Comparison of ENCODE assay signal across 8 cellular contexts in genomic region chr14:39107624-39108023, GRCh38. TPM values are rescaled to one million over a fixed set of nuclear protein-coding genes. Genes with fewer than 3 reads are reported as not detected.
DNase-seq lines count a peak whose midpoint lies in the region; FAIRE-seq and TF ChIP-seq lines count a peak whose summit lies in the region.

No MANE protein-coding gene starts in this region.

- no peak overlapping the region for H3K4me3 Mint-ChIP-seq in T-helper 2 cell treated with Interferon-gamma antibody and Interleukin-4, amounts not matched to agents 5 μg/mL and 100 μg/mL, for 36 hours

- no peaks in the 10 kb centered on the region for H3K36me3 Mint-ChIP-seq in T-helper 2 cell treated with Interferon-gamma antibody and Interleukin-4, amounts not matched to agents 5 μg/mL and 100 μg/mL, for 36 hours (ENCODE audit: low read depth)

- H3K27me3 Mint-ChIP-seq in T-helper 2 cell treated with Interferon-gamma antibody and Interleukin-4, amounts not matched to agents 5 μg/mL and 100 μg/mL, for 36 hours (ENCODE audit: low read depth): no peaks in the 10 kb centered on the region

- H3K9me3 Mint-ChIP-seq in T-helper 2 cell treated with Interferon-gamma antibody and Interleukin-4, amounts not matched to agents 5 μg/mL and 100 μg/mL, for 36 hours: no peaks in the 10 kb centered on the region

- TF ChIP-seq CTCF in astrocyte of the spinal cord (IDR thresholded peaks at IDR 0.05; ENCODE audit: low read depth, low read length): peak; percentile 42

- peak; percentile 39 for FAIRE-seq in GM19239 (lab: Jason Lieb, UNC)

- in situ Hi-C loops in astrocyte of the spinal cord (cut with HindIII; ENCODE audit: low sequenced_read_pairs): no loop called here

- no peak overlapping the region for H3K4me3 ChIP-seq in astrocyte of the spinal cord (ENCODE audit: low read depth, low read length)

- no peak overlapping the region for H3K27ac Mint-ChIP-seq in T-helper 2 cell treated with Interferon-gamma antibody and Interleukin-4, amounts not matched to agents 5 μg/mL and 100 μg/mL, for 36 hours

- peaks cover 22% of the 10 kb centered on the region for H3K4me1 Mint-ChIP-seq in T-helper 2 cell treated with Interferon-gamma antibody and Interleukin-4, amounts not matched to agents 5 μg/mL and 100 μg/mL, for 36 hours (ENCODE audit: low read depth)

- DNase-seq in CD1c-positive myeloid dendritic cell (ENCODE audit: extremely low spot score): peak; percentile 20
- DNase-seq in GM19239 (ENCODE audit: insufficient read length, low spot score): no peak
- peak; percentile 38 for DNase-seq in NCI-H146 (lab: John Stamatoyannopoulos, UW)
- peak; percentile 52 for DNase-seq in astrocyte of the spinal cord (ENCODE audit: low read depth, low spot score)
- peak; percentile 51 to 67 for DNase-seq in lung microvascular endothelial cell (ENCODE audit: low read depth in 2 of 2)
- no peak for DNase-seq in T-helper 2 cell treated with Interferon-gamma antibody and Interleukin-4, amounts not matched to agents 5 μg/mL and 100 μg/mL, for 36 hours (ENCODE audit: low spot score)
- no peak for DNase-seq in activated naive CD4-positive, alpha-beta T cell treated with Interleukin-2 at 50 U/mL for 16 hours
- DNase-seq in hypothalamus (lab: John Stamatoyannopoulos, UW): no peak

RNA-seq across cellular contexts. Expression of gene SEC23A, which starts 4.6 kb away (rescaled TPM):
- total RNA-seq in lung microvascular endothelial cell: 152 and 156 TPM in 2 replicates

RNA-seq across cellular contexts. Expression of gene GEMIN2, which starts 6.5 kb away (rescaled TPM):
- total RNA-seq in lung microvascular endothelial cell: 11.9 and 12.0 TPM in 2 replicates

Comparison
In these comparisons a context has a peak if more than half of its experiments do, and no peak if none do; other contexts are left out.
1. DNase-seq: peak in CD1c-positive myeloid dendritic cell (single experiment), NCI-H146 (single experiment), astrocyte of the spinal cord (single experiment) and lung microvascular endothelial cell (2 of 2); none in GM19239 (single experiment), T-helper 2 cell treated with Interferon-gamma antibody and Interleukin-4, amounts not matched to agents 5 μg/mL and 100 μg/mL, for 36 hours (single experiment), activated naive CD4-positive, alpha-beta T cell treated with Interleukin-2 at 50 U/mL for 16 hours (single experiment) and hypothalamus (0 of 51).